ENCODE assay signal across 28 cellular contexts in the genomic region with DNA sequence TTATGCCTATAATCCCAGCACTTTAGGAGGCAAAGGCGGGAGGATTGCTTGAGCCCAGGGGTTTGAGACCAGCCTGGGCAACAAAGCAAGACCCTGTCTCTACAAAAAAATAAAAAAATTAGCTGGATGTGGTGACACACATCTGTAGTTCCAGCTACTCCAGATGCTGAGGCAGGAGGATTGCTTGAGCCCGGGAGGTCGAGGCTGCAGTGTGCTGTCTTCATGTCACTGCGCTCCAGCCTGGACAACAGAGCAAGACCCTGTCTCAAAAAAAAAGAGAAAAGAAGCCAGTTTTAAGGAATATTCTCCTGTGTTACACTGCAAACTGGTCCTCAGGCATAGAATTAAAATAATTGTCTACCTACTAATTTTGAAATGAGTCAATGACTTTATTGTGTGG.
"Had no signal": no experiment of that assay in that cellular context is flagged by ENCODE, and none has a peak within 500 bp of the region (broad histone marks: within the 10 kb centered on the region; RNA-seq: fewer than 3 reads in every experiment).

No MANE protein-coding gene starts in this region.

- H3K4me3 ChIP-seq: ovary, psoas muscle, right lobe of liver, sigmoid colon, spleen, stomach, thoracic aorta, thyroid gland, tibial nerve, upper lobe of left lung, vagina had no signal

- H2AFZ ChIP-seq: parathyroid adenoma had no signal

- DNase-seq: naive thymus-derived CD8-positive, alpha-beta T cell; nephron progenitor cell; nucleus accumbens; ovary; posterior cingulate gyrus; psoas muscle; right cardiac atrium; right lobe of liver; sigmoid colon; small intestine; spleen; stimulated activated CD4-positive, alpha-beta T cell treated with anti-CD3 and anti-CD28 coated beads, Interleukin-12 subunit alpha, Interleukin-12 subunit beta, amount 100 ng/mL, for 4 hours; stimulated activated CD4-positive, alpha-beta T cell treated with anti-CD3 and anti-CD28 coated beads, Interleukin-1b, Interleukin-23, amount 100 ng/mL, for 48 hours; stimulated activated CD4-positive, alpha-beta T cell treated with anti-CD3 and anti-CD28 coated beads, Interleukin-4, amount 100 ng/mL, for 24 hours; stimulated activated naive B cell treated with anti-CD40 and anti-IgM and Interleukin-4, amounts not matched to agents 10 μg/mL and 1 μg/mL and 100 μg/mL, for 72 hours; stimulated activated naive CD4-positive, alpha-beta T cell treated with Interleukin-2 at 50 U/mL for 16 hours; stomach; thyroid gland; trophoblast cell; upper lobe of left lung had no signal

- H3K27me3 ChIP-seq: neutrophil, ovary, right lobe of liver, sigmoid colon, spleen, stomach, thyroid gland, tibial nerve, upper lobe of left lung, vagina had no signal

- H3K9ac ChIP-seq: parathyroid adenoma had no signal

- H3K36me3 ChIP-seq: ovary, right lobe of liver, thyroid gland, vagina had no signal

- H3K9me3 ChIP-seq: neutrophil, ovary, right lobe of liver, sigmoid colon, stomach, thoracic aorta, thyroid gland, upper lobe of left lung, vagina had no signal

- H3K27ac ChIP-seq: neutrophil, ovary, parathyroid adenoma, psoas muscle, right lobe of liver, sigmoid colon, spleen, stomach, thoracic aorta, thyroid gland, tibial nerve, upper lobe of left lung, vagina had no signal

- H3K4me1 ChIP-seq: parathyroid adenoma, psoas muscle, thyroid gland, tibial nerve, vagina had no signal

- ATAC-seq: naive thymus-derived CD8-positive, alpha-beta T cell; natural killer cell treated with Interleukin-12 subunit alpha and Interleukin-12 subunit beta and Interleukin-15 and Interleukin-18, amount 100 ng/mL, for 72 hours; psoas muscle; right cardiac atrium; right lobe of liver; stimulated activated effector memory CD8-positive, alpha-beta T cell treated with anti-CD3 and anti-CD28 coated beads, Interleukin-12 subunit alpha, Interleukin-12 subunit beta, amount 100 ng/mL, for 72 hours; stimulated activated naive B cell treated with anti-CD40 and anti-IgM and Interleukin-4, amounts not matched to agents 10 μg/mL and 1 μg/mL and 100 μg/mL, for 72 hours had no signal

- FAIRE-seq: small intestine, urothelium cell line had no signal
